8 cellular contexts compared by ENCODE assay signal in genomic region chr11:27209562-27210005, GRCh38.
A peak's percentile ranks its signal among the peaks of the same experiment; 100 is the strongest.
DNase-seq lines count a peak whose midpoint lies in the region; ATAC-seq, FAIRE-seq and TF ChIP-seq lines count a peak whose summit lies in the region.

No MANE protein-coding gene starts in this region.

- TF ChIP-seq EP300 in A549 (IDR thresholded peaks at IDR 0.05) = peak; percentile 53 to 67; a peak in 3 of 5 replicates

- POLR2A ChIA-PET in A549 (lab: Yijun Ruan, JAX) = interaction anchor here (0.6 to 1.1 kb wide), 2 partner anchors 24 to 276 kb away, joined by 4 to 6 read pairs; no protein-coding TSS in a partner anchor

- H4K20me1 ChIP-seq in mammary epithelial cell (ENCODE audit: insufficient read depth, low read length) = no peaks in the 10 kb centered on the region
- H4K20me1 ChIP-seq in osteoblast (ENCODE audit: insufficient read depth, low read length) = no peaks in the 10 kb centered on the region

- peak overlapping the region; percentile 64 to 77; a peak in 5 of 6 replicates for H3K27ac ChIP-seq in A549
- peak overlapping the region; percentile 67 for H3K27ac ChIP-seq in mammary epithelial cell (ENCODE audit: insufficient read depth, low read depth, low read length)
- H3K27ac ChIP-seq in osteoblast (ENCODE audit: low read depth, low read length) = peak overlapping the region; percentile 87

- H3K4me1 Mint-ChIP-seq in natural killer cell treated with Interleukin-12 subunit alpha and Interleukin-12 subunit beta and Interleukin-15 and Interleukin-18, amount 100 ng/mL, for 72 hours (ENCODE audit: low read depth in 2 of 2) = no peaks in the 10 kb centered on the region

- H3K4me3 Mint-ChIP-seq in natural killer cell treated with Interleukin-12 subunit alpha and Interleukin-12 subunit beta and Interleukin-15 and Interleukin-18, amount 100 ng/mL, for 72 hours = no peak overlapping the region

- no TSS peak for BruUV-seq in mammary epithelial cell (replicated peaks; lab: Mats Ljungman, UMichigan)

- no peak for TF ChIP-seq CTCF in A549 (IDR thresholded peaks at IDR 0.05)
- TF ChIP-seq CTCF in mammary epithelial cell (conservative IDR thresholded peaks at IDR 0.05 in 1 of 2, IDR thresholded peaks at IDR 0.05 in 1 of 2; ENCODE audit: extremely low read depth in 1 of 2, insufficient read depth in 1 of 2, low read depth in 1 of 2, low read length in 2 of 2) = no peak
- no peak for TF ChIP-seq CTCF in osteoblast (IDR thresholded peaks at IDR 0.05; ENCODE audit: extremely low read depth, low read depth, low read length)

- no peaks in the 10 kb centered on the region for H3K36me3 Mint-ChIP-seq in natural killer cell treated with Interleukin-12 subunit alpha and Interleukin-12 subunit beta and Interleukin-15 and Interleukin-18, amount 100 ng/mL, for 72 hours

- H3K9me3 Mint-ChIP-seq in natural killer cell treated with Interleukin-12 subunit alpha and Interleukin-12 subunit beta and Interleukin-15 and Interleukin-18, amount 100 ng/mL, for 72 hours = peaks cover 8% of the 10 kb centered on the region

- H3K4me1 ChIP-seq in A549 (peaks cover 75% of the 10 kb centered on the region), mammary epithelial cell (ENCODE audit: insufficient read depth, low read length) (peaks cover 28% of the 10 kb centered on the region), osteoblast (ENCODE audit: insufficient read depth, low read length) (peaks cover 49% of the 10 kb centered on the region)

- H3K79me2 ChIP-seq in mammary epithelial cell (ENCODE audit: insufficient read depth, low read length) (no peaks in the 10 kb centered on the region), osteoblast (ENCODE audit: insufficient read depth, low read length) (no peaks in the 10 kb centered on the region)

- no peaks in the 10 kb centered on the region for H3K27me3 Mint-ChIP-seq in natural killer cell treated with Interleukin-12 subunit alpha and Interleukin-12 subunit beta and Interleukin-15 and Interleukin-18, amount 100 ng/mL, for 72 hours

- H3K27me3 ChIP-seq in mammary epithelial cell (ENCODE audit: insufficient read depth, low read length) (no peaks in the 10 kb centered on the region), osteoblast (ENCODE audit: insufficient read depth, low read length) (no peaks in the 10 kb centered on the region)

- peak overlapping the region; percentile 64 for H3K4me2 ChIP-seq in A549
- H3K4me2 ChIP-seq in mammary epithelial cell (ENCODE audit: insufficient read depth, low read depth, low read length) = peak overlapping the region; percentile 26
- peak overlapping the region; percentile 28 for H3K4me2 ChIP-seq in osteoblast (ENCODE audit: insufficient read depth, low read length)

- TF ChIP-seq POLR2A in A549 (IDR thresholded peaks at IDR 0.05; ENCODE audit: low read length) = no peak

- intact Hi-C loops in mammary epithelial cell (cut with micrococcal nuclease) = loop anchor here (5.0 kb wide), 1 partner anchor 263 kb away; the partner anchor contains the start of gene LGR4

- CTCF ChIA-PET in A549 (lab: Yijun Ruan, JAX) = interaction anchor here (0.7 to 3.9 kb wide), 9 partner anchors 9 to 276 kb away, joined by 3 to 31 read pairs (median 3); no protein-coding TSS in a partner anchor
- CTCF ChIA-PET in mammary epithelial cell (lab: Charles Lee; ENCODE audit: low non-redundant PET) = interaction anchor here (0.7 kb wide), 2 partner anchors 91 to 263 kb away, joined by 6 to 22 read pairs; partner anchors contain the start of gene LGR4

- H3K9me3 ChIP-seq in A549 (peaks cover 4% of the 10 kb centered on the region; the same call in 1 of the 3 replicates), mammary epithelial cell (replicated peaks; ENCODE audit: insufficient read depth, low read length) (no peaks in the 10 kb centered on the region), osteoblast (ENCODE audit: low read depth, low read length) (no peaks in the 10 kb centered on the region)

- peak; percentile 85 to 94 for DNase-seq in A549 (ENCODE audit: low read depth in 1 of 2, low spot score in 1 of 2)
- peak; percentile 26 for DNase-seq in MV-4-11 (lab: John Stamatoyannopoulos, UW)
- DNase-seq in mammary epithelial cell = peak; percentile 98
- peak; percentile 60 for DNase-seq in osteoblast (ENCODE audit: insufficient read length, low spot score, missing footprints)
- DNase-seq in stimulated activated CD4-positive, alpha-beta T cell treated with anti-CD3 and anti-CD28 coated beads, Interleukin-4, amount 100 ng/mL, for 4 hours = no peak
- no peak for DNase-seq in occipital lobe (lab: John Stamatoyannopoulos, UW)
- DNase-seq in natural killer cell treated with Interleukin-12 subunit alpha and Interleukin-12 subunit beta and Interleukin-15 and Interleukin-18, amount 100 ng/mL, for 72 hours (ENCODE audit: low spot score) = no peak

- dilution Hi-C loops in mammary epithelial cell (cut with HindIII; ENCODE audit: low sequenced_read_pairs) = no loop called here

- no peak overlapping the region for H3K9ac ChIP-seq in mammary epithelial cell (ENCODE audit: insufficient read depth, low read length)

- H2AFZ ChIP-seq in mammary epithelial cell (ENCODE audit: low read depth, low read length) = no peak overlapping the region
- H2AFZ ChIP-seq in osteoblast (ENCODE audit: low read length) = no peak overlapping the region

- peak; percentile 77 for FAIRE-seq in A549 (lab: Jason Lieb, UNC)

- no peak overlapping the region for H3K27ac Mint-ChIP-seq in natural killer cell treated with Interleukin-12 subunit alpha and Interleukin-12 subunit beta and Interleukin-15 and Interleukin-18, amount 100 ng/mL, for 72 hours

- ATAC-seq in A549 (peak; percentile 92), GM21390 (IDR thresholded peaks at IDR 0.05; ENCODE audit: unreplicated experiment) (peak; percentile 44)
- no peak for ATAC-seq in natural killer cell treated with Interleukin-12 subunit alpha and Interleukin-12 subunit beta and Interleukin-15 and Interleukin-18, amount 100 ng/mL, for 72 hours

- in situ Hi-C loops in mammary epithelial cell (cut with MboI; ENCODE audit: low sequenced_read_pairs in 2 of 2) = no loop called here

- no peaks in the 10 kb centered on the region for H3K36me3 ChIP-seq in mammary epithelial cell (ENCODE audit: insufficient read depth, low read length)
- no peaks in the 10 kb centered on the region for H3K36me3 ChIP-seq in osteoblast (ENCODE audit: insufficient read depth, low read length)

- peak; percentile 16 to 35; a peak in 2 of 5 replicates for TF ChIP-seq RAD21 in A549 (conservative IDR thresholded peaks at IDR 0.05 in 1 of 2, IDR thresholded peaks at IDR 0.05 in 1 of 2)

- H3K4me3 ChIP-seq in A549 = no peak overlapping the region
- H3K4me3 ChIP-seq in mammary epithelial cell (replicated peaks in 1 of 3; ENCODE audit: insufficient read depth in 1 of 3, low read depth in 2 of 3, low read length in 3 of 3) = no peak overlapping the region
- H3K4me3 ChIP-seq in osteoblast (ENCODE audit: insufficient read depth, low read length) = no peak overlapping the region

TF ChIP-seq in A549, 52 proteins besides CTCF, POLR2A, EP300 and RAD21 (continues in another document):
- TF ChIP-seq EHF (CRISPR knock-in tag; IDR thresholded peaks at IDR 0.05) (no peak), RFX5 (IDR thresholded peaks at IDR 0.05) (peak; percentile 60; the same call in 1 of the 2 replicates), FOSL2 (IDR thresholded peaks at IDR 0.05) (peak; percentile 87), FOSL2 (CRISPR knock-in tag; IDR thresholded peaks at IDR 0.05) (peak; percentile 94), CEBPB (IDR thresholded peaks at IDR 0.05) (0 out of 4 replicates have a peak, but pooled peaks of 1 of the 2 experiments have one; percentile 22), ZNF302 (CRISPR knock-in tag; IDR thresholded peaks at IDR 0.05) (no peak), REST (IDR thresholded peaks at IDR 0.05) (no peak), NFE2L2 (conservative IDR thresholded peaks at IDR 0.05; ENCODE audit: low read length) (no peak), JUN (IDR thresholded peaks at IDR 0.05) (peak; percentile 29 to 79; a peak in 4 of 5 replicates), RARB (CRISPR knock-in tag; IDR thresholded peaks at IDR 0.05) (no peak), HOXA7 (CRISPR knock-in tag; IDR thresholded peaks at IDR 0.05) (no peak), GATA3 (IDR thresholded peaks at IDR 0.05; ENCODE audit: borderline replicate concordance) (peak; percentile 93), JUNB (IDR thresholded peaks at IDR 0.05) (peak; percentile 96), HDAC2 (IDR thresholded peaks at IDR 0.05) (no peak)
- TF ChIP-seq, protein P1, sequence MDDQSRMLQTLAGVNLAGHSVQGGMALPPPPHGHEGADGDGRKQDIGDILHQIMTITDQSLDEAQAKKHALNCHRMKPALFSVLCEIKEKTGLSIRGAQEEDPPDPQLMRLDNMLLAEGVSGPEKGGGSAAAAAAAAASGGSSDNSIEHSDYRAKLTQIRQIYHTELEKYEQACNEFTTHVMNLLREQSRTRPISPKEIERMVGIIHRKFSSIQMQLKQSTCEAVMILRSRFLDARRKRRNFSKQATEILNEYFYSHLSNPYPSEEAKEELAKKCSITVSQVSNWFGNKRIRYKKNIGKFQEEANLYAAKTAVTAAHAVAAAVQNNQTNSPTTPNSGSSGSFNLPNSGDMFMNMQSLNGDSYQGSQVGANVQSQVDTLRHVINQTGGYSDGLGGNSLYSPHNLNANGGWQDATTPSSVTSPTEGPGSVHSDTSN (IDR thresholded peaks at IDR 0.05) = peak; percentile 80

Comparison
In these comparisons a context has a peak if more than half of its experiments do, and no peak if none do; other contexts are left out.
1. ATAC-seq: peak in A549 (2 of 2) and GM21390 (single experiment); none in natural killer cell treated with Interleukin-12 subunit alpha and Interleukin-12 subunit beta and Interleukin-15 and Interleukin-18, amount 100 ng/mL, for 72 hours (0 of 2).
2. DNase-seq: peak in A549 (2 of 2), MV-4-11 (single experiment), mammary epithelial cell (single experiment) and osteoblast (single experiment); none in stimulated activated CD4-positive, alpha-beta T cell treated with anti-CD3 and anti-CD28 coated beads, Interleukin-4, amount 100 ng/mL, for 4 hours (0 of 2), occipital lobe (single experiment) and natural killer cell treated with Interleukin-12 subunit alpha and Interleukin-12 subunit beta and Interleukin-15 and Interleukin-18, amount 100 ng/mL, for 72 hours (single experiment).
3. Peak in every context shown above with its lines, with median percentiles within 50 percentile points of each other: H3K27ac ChIP-seq and H3K4me2 ChIP-seq.